ENCODE assay signal across 16 cellular contexts in the genomic region with DNA sequence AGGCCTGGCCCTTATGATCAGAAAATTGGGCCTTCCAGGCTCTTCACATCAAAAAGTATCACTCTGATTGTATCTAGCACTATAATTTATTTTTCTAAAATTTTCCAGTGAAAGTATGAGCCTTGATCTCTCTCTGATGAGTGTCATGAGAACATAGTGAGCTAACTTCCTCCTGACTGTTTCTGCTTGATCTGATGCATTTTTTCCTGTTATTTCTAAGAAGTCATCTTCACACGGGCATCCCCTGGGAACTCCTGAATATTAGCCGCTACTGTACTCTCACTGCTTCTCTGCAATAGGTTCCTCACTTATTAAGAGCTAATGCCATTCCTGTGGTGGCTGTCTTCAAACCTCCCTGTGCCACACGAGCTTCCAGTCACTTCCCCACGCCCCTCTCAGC.
DNase-seq lines count a peak whose midpoint lies in the region; ATAC-seq and TF ChIP-seq lines count a peak whose summit lies in the region.
"Had no signal": no experiment of that assay in that cellular context is flagged by ENCODE, and none has a peak within 500 bp of the region (broad histone marks: within the 10 kb centered on the region; RNA-seq: fewer than 3 reads in every experiment).

No MANE protein-coding gene starts in this region.

- no peaks in the 10 kb centered on the region for H3K27me3 Mint-ChIP-seq in activated naive CD4-positive, alpha-beta T cell treated with anti-CD3 and anti-CD28 coated beads for 36 hours (ENCODE audit: low read depth)
- no peaks in the 10 kb centered on the region for H3K27me3 Mint-ChIP-seq in stimulated activated naive B cell treated with anti-CD40 and anti-IgM and Interleukin-4, amounts not matched to agents 10 μg/mL and 1 μg/mL and 100 μg/mL, for 72 hours

- no peak overlapping the region for H3K4me3 ChIP-seq in colonic mucosa
- H3K4me3 ChIP-seq: adrenal gland, sigmoid colon had no signal

- DNase-seq in activated naive CD4-positive, alpha-beta T cell treated with anti-CD3 and anti-CD28 coated beads for 36 hours = peak; percentile 55
- DNase-seq in activated naive CD4-positive, alpha-beta T cell treated with Interleukin-2 at 50 U/mL for 16 hours = no peak
- DNase-seq in NAMALWA (ENCODE audit: low spot score) = peak; percentile 45
- DNase-seq in activated naive CD4-positive, alpha-beta T cell treated with anti-CD3 and anti-CD28 coated beads, Interleukin-2, amount 50 U/mL, for 16 hours = peak; percentile 33
- DNase-seq in stimulated activated naive B cell treated with anti-CD40 and anti-IgM and Interleukin-4, amounts not matched to agents 10 μg/mL and 1 μg/mL and 100 μg/mL, for 72 hours = peak; percentile 38
- DNase-seq in colonic mucosa = no peak
- no peak for DNase-seq in activated CD4-positive, CD25-positive, alpha-beta regulatory T cell (lab: John Stamatoyannopoulos, UW)
- DNase-seq: adrenal gland, caudate nucleus, HFFc6, hippocampal formation, kidney glomerular epithelial cell, NCI-H1694 treated with DMSO at 0.1 percent for 48 hours, NCI-H226, sigmoid colon had no signal

- H3K36me3 ChIP-seq in colonic mucosa = no peaks in the 10 kb centered on the region
- H3K36me3 ChIP-seq: adrenal gland, sigmoid colon had no signal

- H3K9me3 ChIP-seq in colonic mucosa = no peaks in the 10 kb centered on the region
- H3K9me3 ChIP-seq: adrenal gland, sigmoid colon had no signal

- H3K27ac ChIP-seq in colonic mucosa = no peak overlapping the region
- H3K27ac ChIP-seq: adrenal gland, sigmoid colon had no signal

- no peak for TF ChIP-seq CTCF in colonic mucosa (IDR thresholded peaks at IDR 0.05)

- H3K9ac ChIP-seq in colonic mucosa (ENCODE audit: low read depth in 2 of 2, low read length in 2 of 2) = no peak overlapping the region

- CTCF ChIA-PET in activated naive CD4-positive, alpha-beta T cell treated with anti-CD3 and anti-CD28 coated beads for 36 hours (lab: Charles Lee) = interaction anchor here (0.9 to 3.1 kb wide), 7 partner anchors 11 to 312 kb away, joined by 3 to 24 read pairs (median 6); no protein-coding TSS in a partner anchor

- no peaks in the 10 kb centered on the region for H3K9me3 Mint-ChIP-seq in activated naive CD4-positive, alpha-beta T cell treated with anti-CD3 and anti-CD28 coated beads for 36 hours
- peaks cover 0 to 11% of the 10 kb centered on the region in 2 donors for H3K9me3 Mint-ChIP-seq in stimulated activated naive B cell treated with anti-CD40 and anti-IgM and Interleukin-4, amounts not matched to agents 10 μg/mL and 1 μg/mL and 100 μg/mL, for 72 hours
- H3K9me3 Mint-ChIP-seq: HFFc6 had no signal

- no peaks in the 10 kb centered on the region for H3K36me3 Mint-ChIP-seq in activated naive CD4-positive, alpha-beta T cell treated with anti-CD3 and anti-CD28 coated beads for 36 hours (ENCODE audit: low read depth)
- peaks cover 4 to 8% of the 10 kb centered on the region in 2 donors for H3K36me3 Mint-ChIP-seq in stimulated activated naive B cell treated with anti-CD40 and anti-IgM and Interleukin-4, amounts not matched to agents 10 μg/mL and 1 μg/mL and 100 μg/mL, for 72 hours

- intact Hi-C loops in activated naive CD4-positive, alpha-beta T cell treated with anti-CD3 and anti-CD28 coated beads for 36 hours (cut with micrococcal nuclease) = loop anchor here (1.0 kb wide), 8 partner anchors 8 to 508 kb away; no protein-coding TSS in a partner anchor
- intact Hi-C loops in colonic mucosa (cut with DNase I) = no loop called here

- peak; percentile 72 to 73 for ATAC-seq in stimulated activated naive B cell treated with anti-CD40 and anti-IgM and Interleukin-4, amounts not matched to agents 10 μg/mL and 1 μg/mL and 100 μg/mL, for 72 hours (replicated peaks)
- ATAC-seq in HG03565 (IDR thresholded peaks at IDR 0.05; ENCODE audit: unreplicated experiment) = no peak

- H3K4me1 ChIP-seq in colonic mucosa = no peaks in the 10 kb centered on the region
- H3K4me1 ChIP-seq: adrenal gland, sigmoid colon had no signal

- peak overlapping the region; percentile 50 for H3K4me3 Mint-ChIP-seq in activated naive CD4-positive, alpha-beta T cell treated with anti-CD3 and anti-CD28 coated beads for 36 hours
- H3K4me3 Mint-ChIP-seq in stimulated activated naive B cell treated with anti-CD40 and anti-IgM and Interleukin-4, amounts not matched to agents 10 μg/mL and 1 μg/mL and 100 μg/mL, for 72 hours = peak overlapping the region; percentile 56 to 61
- H3K4me3 Mint-ChIP-seq: HFFc6 had no signal

- H3K27me3 ChIP-seq in colonic mucosa = no peaks in the 10 kb centered on the region
- H3K27me3 ChIP-seq: adrenal gland, sigmoid colon had no signal

- H3K27ac Mint-ChIP-seq in activated naive CD4-positive, alpha-beta T cell treated with anti-CD3 and anti-CD28 coated beads for 36 hours = peak overlapping the region; percentile 92
- peak overlapping the region; percentile 95 for H3K27ac Mint-ChIP-seq in stimulated activated naive B cell treated with anti-CD40 and anti-IgM and Interleukin-4, amounts not matched to agents 10 μg/mL and 1 μg/mL and 100 μg/mL, for 72 hours
- H3K27ac Mint-ChIP-seq: HFFc6 had no signal

- H3K4me1 Mint-ChIP-seq in activated naive CD4-positive, alpha-beta T cell treated with anti-CD3 and anti-CD28 coated beads for 36 hours (ENCODE audit: low read depth) = peaks cover 50% of the 10 kb centered on the region
- H3K4me1 Mint-ChIP-seq in stimulated activated naive B cell treated with anti-CD40 and anti-IgM and Interleukin-4, amounts not matched to agents 10 μg/mL and 1 μg/mL and 100 μg/mL, for 72 hours = peaks cover 52 to 89% of the 10 kb centered on the region in 2 donors

Comparison
In these comparisons a context has a peak if more than half of its experiments do, and no peak if none do; other contexts are left out.
1. DNase-seq: peak in activated naive CD4-positive, alpha-beta T cell treated with anti-CD3 and anti-CD28 coated beads for 36 hours (single experiment), NAMALWA (single experiment), activated naive CD4-positive, alpha-beta T cell treated with anti-CD3 and anti-CD28 coated beads, Interleukin-2, amount 50 U/mL, for 16 hours (single experiment) and stimulated activated naive B cell treated with anti-CD40 and anti-IgM and Interleukin-4, amounts not matched to agents 10 μg/mL and 1 μg/mL and 100 μg/mL, for 72 hours (single experiment); none in activated naive CD4-positive, alpha-beta T cell treated with Interleukin-2 at 50 U/mL for 16 hours (single experiment), colonic mucosa (single experiment) and activated CD4-positive, CD25-positive, alpha-beta regulatory T cell (0 of 4).